ENCODE assay signal across 1 cellular context in genomic region chr14:71725802-71726638, GRCh38.
A peak's percentile ranks its signal among the peaks of the same experiment; 100 is the strongest.
TF ChIP-seq lines count a peak whose summit lies in the region.

No MANE protein-coding gene starts in this region.

TF ChIP-seq in IMR-90, 13 proteins besides CTCF, POLR2A, EP300 and RAD21 (continued from another document):
- TF ChIP-seq, protein P1, sequence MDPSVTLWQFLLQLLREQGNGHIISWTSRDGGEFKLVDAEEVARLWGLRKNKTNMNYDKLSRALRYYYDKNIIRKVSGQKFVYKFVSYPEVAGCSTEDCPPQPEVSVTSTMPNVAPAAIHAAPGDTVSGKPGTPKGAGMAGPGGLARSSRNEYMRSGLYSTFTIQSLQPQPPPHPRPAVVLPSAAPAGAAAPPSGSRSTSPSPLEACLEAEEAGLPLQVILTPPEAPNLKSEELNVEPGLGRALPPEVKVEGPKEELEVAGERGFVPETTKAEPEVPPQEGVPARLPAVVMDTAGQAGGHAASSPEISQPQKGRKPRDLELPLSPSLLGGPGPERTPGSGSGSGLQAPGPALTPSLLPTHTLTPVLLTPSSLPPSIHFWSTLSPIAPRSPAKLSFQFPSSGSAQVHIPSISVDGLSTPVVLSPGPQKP (IDR thresholded peaks at IDR 0.05; ENCODE audit: borderline replicate concordance, low read depth, low read length) = no peak
- TF ChIP-seq MAFK (IDR thresholded peaks at IDR 0.05; ENCODE audit: low read depth, low read length) = peak; percentile 19; the same call in 1 of the 2 replicates
